ENCODE assay signal across 8 cellular contexts in genomic region chr17:72126575-72127486, GRCh38. TPM values are rescaled to one million over a fixed set of nuclear protein-coding genes. Genes with fewer than 3 reads are reported as not detected.
DNase-seq lines count a peak whose midpoint lies in the region; FAIRE-seq and TF ChIP-seq lines count a peak whose summit lies in the region.

No MANE protein-coding gene starts in this region.

- peak overlapping the region; percentile 88 for H3K27ac Mint-ChIP-seq in astrocyte (ENCODE audit: unreplicated experiment)
- H3K27ac Mint-ChIP-seq in activated naive CD4-positive, alpha-beta T cell treated with anti-CD3 and anti-CD28 coated beads, Interleukin-2, amount 10 ng/mL, durations not matched to agents 7 days and 5 days = no peak overlapping the region

- CTCF ChIA-PET in activated naive CD4-positive, alpha-beta T cell treated with anti-CD3 and anti-CD28 coated beads, Interleukin-2, amount 10 ng/mL, durations not matched to agents 7 days and 5 days (lab: Charles Lee) = no interaction called here

- H3K4me1 ChIP-seq in astrocyte (ENCODE audit: insufficient read depth, low read length) (peaks cover 47% of the 10 kb centered on the region), thyroid gland (peaks cover 33 to 36% of the 10 kb centered on the region in 2 donors)

- DNase-seq in NCI-H1092 treated with DMSO at 0.1 percent for 48 hours (lab: John Stamatoyannopoulos, UW) = peak; percentile 12
- no peak for DNase-seq in NCI-H1092 (lab: John Stamatoyannopoulos, UW)
- peak; percentile 89 for DNase-seq in astrocyte (ENCODE audit: low read depth)
- DNase-seq in thyroid gland = peak; percentile 24 to 25
- DNase-seq in T-helper 9 cell = no peak
- no peak for DNase-seq in AML-193 (lab: John Stamatoyannopoulos, UW)
- DNase-seq in activated naive CD4-positive, alpha-beta T cell treated with anti-CD3 and anti-CD28 coated beads, Interleukin-2, amount 10 ng/mL, durations not matched to agents 7 days and 5 days = no peak

- H3K79me2 ChIP-seq in astrocyte (ENCODE audit: insufficient read depth, low read length) = peaks cover 39% of the 10 kb centered on the region

- H3K9me3 Mint-ChIP-seq in astrocyte (ENCODE audit: unreplicated experiment) = peaks cover 3% of the 10 kb centered on the region
- H3K9me3 Mint-ChIP-seq in activated naive CD4-positive, alpha-beta T cell treated with anti-CD3 and anti-CD28 coated beads, Interleukin-2, amount 10 ng/mL, durations not matched to agents 7 days and 5 days = peaks cover 3% of the 10 kb centered on the region

- H3K4me3 ChIP-seq in astrocyte (ENCODE audit: insufficient read depth, low read depth, low read length) (no peak overlapping the region), thyroid gland (replicated peaks in 1 of 3) (no peak overlapping the region)

- H3K27me3 Mint-ChIP-seq in astrocyte (ENCODE audit: low read depth, unreplicated experiment) = peaks cover 6% of the 10 kb centered on the region
- H3K27me3 Mint-ChIP-seq in activated naive CD4-positive, alpha-beta T cell treated with anti-CD3 and anti-CD28 coated beads, Interleukin-2, amount 10 ng/mL, durations not matched to agents 7 days and 5 days = peaks cover 27% of the 10 kb centered on the region

- peaks cover 6% of the 10 kb centered on the region for H3K36me3 ChIP-seq in astrocyte (ENCODE audit: insufficient read depth, low read length)
- H3K36me3 ChIP-seq in thyroid gland = peaks cover 0 to 8% of the 10 kb centered on the region in 2 donors

- peak overlapping the region; percentile 2 for H3K4me3 Mint-ChIP-seq in astrocyte (ENCODE audit: unreplicated experiment)
- H3K4me3 Mint-ChIP-seq in activated naive CD4-positive, alpha-beta T cell treated with anti-CD3 and anti-CD28 coated beads, Interleukin-2, amount 10 ng/mL, durations not matched to agents 7 days and 5 days = no peak overlapping the region

- no peak for TF ChIP-seq CTCF in astrocyte (IDR thresholded peaks at IDR 0.05; ENCODE audit: insufficient read depth, low read depth, low read length)
- peak in 2 of 6 experiments; percentile 25 to 28 for TF ChIP-seq CTCF in thyroid gland (IDR thresholded peaks at IDR 0.05)

- H3K9me3 ChIP-seq in astrocyte (ENCODE audit: insufficient read depth, low read depth, low read length) (no peaks in the 10 kb centered on the region), thyroid gland (no peaks in the 10 kb centered on the region)

- peaks cover 11% of the 10 kb centered on the region for H3K36me3 Mint-ChIP-seq in astrocyte (ENCODE audit: low read depth, unreplicated experiment)
- peaks cover 8% of the 10 kb centered on the region for H3K36me3 Mint-ChIP-seq in activated naive CD4-positive, alpha-beta T cell treated with anti-CD3 and anti-CD28 coated beads, Interleukin-2, amount 10 ng/mL, durations not matched to agents 7 days and 5 days

- H3K27me3 ChIP-seq in astrocyte (ENCODE audit: insufficient read depth, low read length) (no peaks in the 10 kb centered on the region), thyroid gland (no peaks in the 10 kb centered on the region)

- H3K9ac ChIP-seq in astrocyte (ENCODE audit: low read length) = peak overlapping the region; percentile 63

- peak in 1 of 2 donors; percentile 47 for TF ChIP-seq POLR2A in thyroid gland (IDR thresholded peaks at IDR 0.05)

- H3K4me1 Mint-ChIP-seq in astrocyte (ENCODE audit: low read depth, unreplicated experiment) = peaks cover 33% of the 10 kb centered on the region
- H3K4me1 Mint-ChIP-seq in activated naive CD4-positive, alpha-beta T cell treated with anti-CD3 and anti-CD28 coated beads, Interleukin-2, amount 10 ng/mL, durations not matched to agents 7 days and 5 days = no peaks in the 10 kb centered on the region

- WGBS in thyroid gland, 2 donors = 49 to 66% methylated on average over 8 of the region's 8 CpGs

- H3K4me2 ChIP-seq in astrocyte (ENCODE audit: low read length) = peak overlapping the region; percentile 62

- H3K27ac ChIP-seq in astrocyte (ENCODE audit: low read depth, low read length) (peak overlapping the region; percentile 79), thyroid gland (peak overlapping the region; percentile 63 to 95 (median 79))

- H2AFZ ChIP-seq in astrocyte (ENCODE audit: low read depth, low read length) = no peak overlapping the region

- peaks cover 28% of the 10 kb centered on the region for H4K20me1 ChIP-seq in astrocyte (ENCODE audit: insufficient read depth, low read length)

- intact Hi-C loops in thyroid gland (cut with DNase I) = loop anchor here (10.0 kb wide), 1 partner anchor 418 kb away; no protein-coding TSS in a partner anchor

- peak; percentile 68 for FAIRE-seq in astrocyte (lab: Jason Lieb, UNC)
- peak; percentile 81 for FAIRE-seq in islet of Langerhans (lab: Jason Lieb, UNC)

RNA-seq across cellular contexts. Expression of gene SOX9, which starts 6.0 kb away (rescaled TPM):
- total RNA-seq in astrocyte = 33.8 and 37.7 TPM in 2 replicates
- total RNA-seq in thyroid gland = 10 to 100 TPM; 15.5 to 32.6 (median 23.3) TPM

Comparison
In these comparisons a context has a peak if more than half of its experiments do, and no peak if none do; other contexts are left out.
1. DNase-seq: peak in NCI-H1092 treated with DMSO at 0.1 percent for 48 hours (single experiment), astrocyte (single experiment) and thyroid gland (2 of 2); none in NCI-H1092 (single experiment), T-helper 9 cell (single experiment), AML-193 (0 of 2) and activated naive CD4-positive, alpha-beta T cell treated with anti-CD3 and anti-CD28 coated beads, Interleukin-2, amount 10 ng/mL, durations not matched to agents 7 days and 5 days (single experiment).